22 cellular contexts compared by ENCODE assay signal in the genomic region with DNA sequence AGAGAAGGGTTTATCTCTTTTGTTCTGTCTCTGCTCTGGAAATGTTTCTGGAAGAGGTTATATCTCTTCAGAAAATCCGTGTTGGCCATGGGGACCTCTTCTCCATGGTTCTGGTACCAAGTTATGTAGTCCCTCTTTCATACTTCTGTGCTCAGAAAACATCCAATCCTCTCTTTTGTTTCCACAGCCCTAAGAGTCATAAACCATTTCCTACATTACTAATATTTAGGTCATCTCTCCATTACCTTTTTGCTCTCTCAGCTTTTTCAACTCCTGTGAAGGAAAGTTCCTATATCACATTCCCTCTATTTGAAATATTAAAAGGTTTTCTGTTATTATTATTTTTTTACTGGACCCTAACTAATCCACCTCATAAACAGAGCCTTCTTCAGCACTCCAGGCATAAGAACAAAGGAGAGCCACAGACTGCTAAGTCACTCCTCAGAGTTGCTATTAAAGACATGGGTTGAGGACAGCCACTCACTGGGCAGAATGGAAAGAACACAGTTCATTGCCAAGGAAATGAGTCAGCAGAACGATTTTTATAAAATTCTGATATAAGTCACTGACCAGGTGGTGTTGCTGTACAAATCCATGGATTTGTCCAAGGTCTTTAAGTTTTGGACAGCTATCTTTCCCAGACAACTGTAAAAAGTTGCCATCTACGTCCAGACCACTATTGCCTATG.
A peak's percentile ranks its signal among the peaks of the same experiment; 100 is the strongest.
DNase-seq lines count a peak whose midpoint lies in the region; ATAC-seq and TF ChIP-seq lines count a peak whose summit lies in the region.
"Had no signal": no experiment of that assay in that cellular context is flagged by ENCODE, and none has a peak within 500 bp of the region (broad histone marks: within the 10 kb centered on the region; RNA-seq: fewer than 3 reads in every experiment).

No MANE protein-coding gene starts in this region.

- TF ChIP-seq CTCF in retinal pigment epithelial cell (conservative IDR thresholded peaks at IDR 0.05; ENCODE audit: low read depth, low read length): no peak

- no peak overlapping the region for H3K4me3 ChIP-seq in retinal pigment epithelial cell (ENCODE audit: low read length)
- H3K4me3 ChIP-seq: skin epidermis, thyroid gland had no signal

- peak; percentile 55 for DNase-seq in HCEC 1CT
- peak; percentile 5 for DNase-seq in amniotic epithelial cell (ENCODE audit: low read depth)
- peak; percentile 66 for DNase-seq in fibroblast of gingiva (ENCODE audit: low read depth)
- DNase-seq in retinal pigment epithelial cell (ENCODE audit: low read depth): peak; percentile 36
- no peak for DNase-seq in MV-4-11 (lab: John Stamatoyannopoulos, UW)
- DNase-seq in activated effector memory CD4-positive, alpha-beta T cell treated with anti-CD3 and anti-CD28 coated beads, Interleukin-2, amount 50 U/mL, for 16 hours: no peak
- DNase-seq in islet precursor cell: no peak
- DNase-seq: activated naive CD4-positive, alpha-beta T cell treated with anti-CD3 and anti-CD28 coated beads, Interleukin-2, amount 50 U/mL, for 16 hours; activated T-cell treated with anti-CD3 and anti-CD28 coated beads, Interleukin-2, amount 50 U/mL, for 72 hours; CD8-positive, alpha-beta T cell; cortex of kidney; DMS79; H9; NCI-H510A treated with DMSO at 0.1 percent for 48 hours; RPMI8226; stimulated activated naive CD4-positive, alpha-beta T cell treated with Interleukin-2 at 50 U/mL for 16 hours; thyroid gland had no signal

- no peak for ATAC-seq in GM21360 (IDR thresholded peaks at IDR 0.05; ENCODE audit: unreplicated experiment)
- ATAC-seq: activated CD4-positive, CD25-positive, alpha-beta regulatory T cell treated with anti-CD3 and anti-CD28 coated beads, Interleukin-2, amount 50 U/mL, for 24 hours; activated T-cell treated with anti-CD3 and anti-CD28 coated beads, Interleukin-2, amount 50 U/mL, for 72 hours; CD8-positive, alpha-beta T cell; left lobe of liver; SK-N-SH treated with all-trans-retinoic acid at 6 μM for 48 hours had no signal

Comparison
In these comparisons a context has a peak if more than half of its experiments do, and no peak if none do; other contexts are left out.
1. DNase-seq: peak in HCEC 1CT (single experiment), amniotic epithelial cell (single experiment), fibroblast of gingiva (single experiment) and retinal pigment epithelial cell (single experiment); none in MV-4-11 (single experiment), activated effector memory CD4-positive, alpha-beta T cell treated with anti-CD3 and anti-CD28 coated beads, Interleukin-2, amount 50 U/mL, for 16 hours (single experiment) and islet precursor cell (single experiment).